Comparison of ENCODE assay signal across 5 cellular contexts in the genomic region with DNA sequence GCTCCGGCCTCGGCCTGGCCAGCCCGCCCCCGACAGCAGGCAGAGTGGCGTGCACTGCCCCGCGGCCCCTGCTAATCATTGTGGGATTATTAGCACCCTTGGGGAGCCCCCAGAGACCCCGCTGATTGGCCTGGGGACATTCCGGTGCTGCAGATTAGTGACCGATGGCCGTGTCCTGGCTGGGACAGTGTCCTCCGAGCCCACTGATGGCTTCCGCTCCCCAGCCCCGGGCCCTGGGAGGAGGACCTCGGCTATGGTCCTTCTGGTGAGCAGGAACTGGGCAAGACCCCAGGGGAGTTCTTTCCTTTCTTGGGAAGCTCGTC. TPM values are rescaled to one million over a fixed set of nuclear protein-coding genes. Genes with fewer than 3 reads are reported as not detected.
"Had no signal": no experiment of that assay in that cellular context is flagged by ENCODE, and none has a peak within 500 bp of the region (broad histone marks: within the 10 kb centered on the region; RNA-seq: fewer than 3 reads in every experiment).

No MANE protein-coding gene starts in this region.

RNA-seq across cellular contexts. Expression of gene CLEC18B, which starts 0.2 kb away (rescaled TPM):
- total RNA-seq: LHCN-M2, RPMI7951, SJCRH30, SK-MEL-5 had no signal

RNA-seq across cellular contexts. Expression of gene NPIPB15, which starts 45.4 kb away (rescaled TPM):
- total RNA-seq: Right ventricle myocardium inferior, RPMI7951, SK-MEL-5 had no signal
